Comparison of ENCODE assay signal across 30 cellular contexts in the genomic region with DNA sequence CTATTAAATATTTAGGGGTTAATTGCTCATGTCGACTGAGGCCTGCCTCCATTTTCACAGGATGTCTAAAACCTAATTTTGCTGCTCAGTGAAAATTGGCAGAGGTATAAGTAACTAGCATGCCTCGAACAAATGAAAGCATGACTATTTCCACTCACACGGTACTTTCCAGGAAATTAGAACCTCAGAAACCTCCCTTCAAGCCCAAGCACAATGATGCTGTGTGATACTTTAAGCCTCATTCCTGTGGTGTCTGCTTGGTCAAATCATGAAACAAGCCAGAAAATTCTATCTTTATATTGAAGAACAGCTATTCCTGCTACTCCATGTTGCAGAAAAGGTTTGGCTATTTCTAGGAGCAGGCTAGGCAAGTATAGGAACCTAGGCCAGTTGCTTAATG.
"Had no signal": no experiment of that assay in that cellular context is flagged by ENCODE, and none has a peak within 500 bp of the region (broad histone marks: within the 10 kb centered on the region; RNA-seq: fewer than 3 reads in every experiment).

No MANE protein-coding gene starts in this region.

- DNase-seq: activated CD4-positive, alpha-beta T cell treated with anti-CD3 and anti-CD28 coated beads for 36 hours; activated CD4-positive, CD25-positive, alpha-beta regulatory T cell; activated CD8-positive, alpha-beta memory T cell treated with anti-CD3 and anti-CD28 coated beads, Interleukin-2, amount 10 ng/mL, durations not matched to agents 7 days and 5 days; activated CD8-positive, alpha-beta T cell treated with anti-CD3 and anti-CD28 coated beads, Interleukin-2, amount 10 ng/mL, durations not matched to agents 7 days and 5 days; activated naive CD4-positive, alpha-beta T cell; activated T-cell treated with anti-CD3 and anti-CD28 coated beads, Interleukin-2, amount 50 U/mL, for 48 hours; caudate nucleus; cortex of kidney; hippocampal formation; left cardiac atrium; left ventricle myocardium superior; mucosa of descending colon; naive B cell; nephron progenitor cell; right lobe of liver; stimulated activated CD4-positive, alpha-beta T cell treated with anti-CD3 and anti-CD28 coated beads, Interleukin-1b, Interleukin-23, amount 100 ng/mL, for 48 hours; stimulated activated CD4-positive, alpha-beta T cell treated with anti-CD3 and anti-CD28 coated beads, Interleukin-4, amount 100 ng/mL, for 4 hours; stimulated activated CD8-positive, alpha-beta memory T cell treated with anti-CD3 and anti-CD28 coated beads, Interleukin-4, amount 100 ng/mL, for 48 hours; tibial artery; upper lobe of right lung had no signal

- H3K4me3 ChIP-seq: gastroesophageal sphincter, mucosa of descending colon, right lobe of liver, skin epidermis, suprapubic skin, tibial artery, upper lobe of right lung had no signal

- H3K4me3 Mint-ChIP-seq: activated CD4-positive, alpha-beta T cell treated with anti-CD3 and anti-CD28 coated beads for 36 hours; activated CD8-positive, alpha-beta memory T cell treated with anti-CD3 and anti-CD28 coated beads, Interleukin-2, amount 10 ng/mL, durations not matched to agents 7 days and 5 days; activated CD8-positive, alpha-beta T cell treated with anti-CD3 and anti-CD28 coated beads, Interleukin-2, amount 10 ng/mL, durations not matched to agents 7 days and 5 days; naive B cell; nephron progenitor cell; stimulated activated memory B cell treated with anti-CD40 and anti-IgM and Interleukin-4, amounts not matched to agents 10 μg/mL and 1 μg/mL and 100 μg/mL, for 72 hours; T-helper 2 cell treated with Interferon-gamma antibody and Interleukin-4, amounts not matched to agents 5 μg/mL and 100 μg/mL, for 36 hours had no signal

- H3K36me3 Mint-ChIP-seq: activated CD8-positive, alpha-beta memory T cell treated with anti-CD3 and anti-CD28 coated beads, Interleukin-2, amount 10 ng/mL, durations not matched to agents 7 days and 5 days; activated naive CD4-positive, alpha-beta T cell treated with anti-CD3 and anti-CD28 coated beads, Interleukin-2, amount 50 U/mL, for 72 hours; naive B cell; stimulated activated memory B cell treated with anti-CD40 and anti-IgM and Interleukin-4, amounts not matched to agents 10 μg/mL and 1 μg/mL and 100 μg/mL, for 72 hours had no signal

- H3K4me1 ChIP-seq: gastroesophageal sphincter, right lobe of liver, suprapubic skin, tibial artery, upper lobe of right lung had no signal

- FAIRE-seq: astrocyte, endothelial cell of umbilical vein, keratinocyte had no signal

- H3K27ac ChIP-seq: gastroesophageal sphincter, neutrophil, right lobe of liver, skin epidermis, suprapubic skin, tibial artery, upper lobe of right lung had no signal

- H3K36me3 ChIP-seq: gastroesophageal sphincter, neutrophil, right lobe of liver, suprapubic skin, tibial artery, upper lobe of right lung had no signal

- H3K9me3 ChIP-seq: gastroesophageal sphincter, mucosa of descending colon, neutrophil, right lobe of liver, suprapubic skin, tibial artery, upper lobe of right lung had no signal

- H3K27ac Mint-ChIP-seq: activated CD4-positive, alpha-beta T cell treated with anti-CD3 and anti-CD28 coated beads for 36 hours; activated CD8-positive, alpha-beta memory T cell treated with anti-CD3 and anti-CD28 coated beads, Interleukin-2, amount 10 ng/mL, durations not matched to agents 7 days and 5 days; activated CD8-positive, alpha-beta T cell treated with anti-CD3 and anti-CD28 coated beads, Interleukin-2, amount 10 ng/mL, durations not matched to agents 7 days and 5 days; activated naive CD4-positive, alpha-beta T cell treated with anti-CD3 and anti-CD28 coated beads, Interleukin-2, amount 50 U/mL, for 72 hours; naive B cell; nephron progenitor cell; stimulated activated memory B cell treated with anti-CD40 and anti-IgM and Interleukin-4, amounts not matched to agents 10 μg/mL and 1 μg/mL and 100 μg/mL, for 72 hours; T-helper 2 cell treated with Interferon-gamma antibody and Interleukin-4, amounts not matched to agents 5 μg/mL and 100 μg/mL, for 36 hours had no signal

- ATAC-seq: activated CD4-positive, alpha-beta T cell treated with anti-CD3 and anti-CD28 coated beads for 36 hours; activated CD8-positive, alpha-beta memory T cell treated with anti-CD3 and anti-CD28 coated beads, Interleukin-2, amount 10 ng/mL, durations not matched to agents 7 days and 5 days; activated CD8-positive, alpha-beta T cell treated with anti-CD3 and anti-CD28 coated beads, Interleukin-2, amount 10 ng/mL, durations not matched to agents 7 days and 5 days; gastroesophageal sphincter; left cardiac atrium; left ventricle myocardium superior; mucosa of descending colon; right lobe of liver; stimulated activated memory B cell treated with anti-CD40 and anti-IgM and Interleukin-4, amounts not matched to agents 10 μg/mL and 1 μg/mL and 100 μg/mL, for 72 hours; upper lobe of right lung had no signal

- H3K27me3 ChIP-seq: neutrophil, right lobe of liver, suprapubic skin, tibial artery, upper lobe of right lung had no signal

- H3K27me3 Mint-ChIP-seq: activated CD4-positive, alpha-beta T cell treated with anti-CD3 and anti-CD28 coated beads for 36 hours; activated CD8-positive, alpha-beta memory T cell treated with anti-CD3 and anti-CD28 coated beads, Interleukin-2, amount 10 ng/mL, durations not matched to agents 7 days and 5 days; naive B cell; stimulated activated memory B cell treated with anti-CD40 and anti-IgM and Interleukin-4, amounts not matched to agents 10 μg/mL and 1 μg/mL and 100 μg/mL, for 72 hours had no signal

- H3K4me1 Mint-ChIP-seq: activated CD4-positive, alpha-beta T cell treated with anti-CD3 and anti-CD28 coated beads for 36 hours; activated CD8-positive, alpha-beta memory T cell treated with anti-CD3 and anti-CD28 coated beads, Interleukin-2, amount 10 ng/mL, durations not matched to agents 7 days and 5 days; naive B cell; nephron progenitor cell; stimulated activated memory B cell treated with anti-CD40 and anti-IgM and Interleukin-4, amounts not matched to agents 10 μg/mL and 1 μg/mL and 100 μg/mL, for 72 hours had no signal

- H3K9me3 Mint-ChIP-seq: activated naive CD4-positive, alpha-beta T cell treated with anti-CD3 and anti-CD28 coated beads, Interleukin-2, amount 50 U/mL, for 72 hours; nephron progenitor cell; stimulated activated memory B cell treated with anti-CD40 and anti-IgM and Interleukin-4, amounts not matched to agents 10 μg/mL and 1 μg/mL and 100 μg/mL, for 72 hours; T-helper 2 cell treated with Interferon-gamma antibody and Interleukin-4, amounts not matched to agents 5 μg/mL and 100 μg/mL, for 36 hours had no signal
